Comparison of ENCODE assay signal across 35 cellular contexts in genomic region chr9:35836595-35836994, GRCh38. TPM values are rescaled to one million over a fixed set of nuclear protein-coding genes. Genes with fewer than 3 reads are reported as not detected.
"Had no signal": no experiment of that assay in that cellular context is flagged by ENCODE, and none has a peak within 500 bp of the region (broad histone marks: within the 10 kb centered on the region; RNA-seq: fewer than 3 reads in every experiment).

No MANE protein-coding gene starts in this region.

- H3K36me3 Mint-ChIP-seq: naive thymus-derived CD4-positive, alpha-beta T cell had no signal

- DNase-seq: cortex of kidney; effector CD4-positive, alpha-beta T cell; foreskin fibroblast; heart left ventricle; hippocampal formation; left cardiac atrium; left lung; mesendoderm; midbrain; naive thymus-derived CD4-positive, alpha-beta T cell; nucleus accumbens; psoas muscle; right cardiac atrium; spleen; stimulated activated CD4-positive, alpha-beta T cell treated with anti-CD3 and anti-CD28 coated beads, Interleukin-4, amount 100 ng/mL, for 4 hours; stimulated activated naive CD4-positive, alpha-beta T cell; stomach; thyroid gland; trophoblast cell had no signal

- ATAC-seq: esophagus mucosa; gastroesophageal sphincter; heart left ventricle; left cardiac atrium; left lung; naive thymus-derived CD4-positive, alpha-beta T cell; psoas muscle; right cardiac atrium had no signal

- H3K9me3 Mint-ChIP-seq: naive thymus-derived CD4-positive, alpha-beta T cell; nephron had no signal

- H3K27ac Mint-ChIP-seq: nephron had no signal

- H3K27me3 ChIP-seq: gastroesophageal sphincter, thyroid gland, vagina had no signal

- H3K4me3 ChIP-seq: gastroesophageal sphincter, heart left ventricle, left lung, psoas muscle, skin epidermis, spleen, stomach, thyroid gland, vagina had no signal

- H3K27ac ChIP-seq: gastroesophageal sphincter, heart left ventricle, left lung, skin epidermis, spleen, stomach, vagina had no signal

- H3K9me3 ChIP-seq: gastroesophageal sphincter, heart left ventricle, left lung, psoas muscle, spleen, stomach, thyroid gland, vagina had no signal

- H3K27me3 Mint-ChIP-seq: naive thymus-derived CD4-positive, alpha-beta T cell had no signal

- H3K36me3 ChIP-seq: left lung, spleen, thyroid gland, vagina had no signal

- H3K4me3 Mint-ChIP-seq: naive thymus-derived CD4-positive, alpha-beta T cell; nephron had no signal

- FAIRE-seq: islet of Langerhans had no signal

RNA-seq across cellular contexts. Expression of gene FAM221B, which starts 8.1 kb away (rescaled TPM):
- total RNA-seq: dermis microvascular lymphatic vessel endothelial cell, esophagus mucosa, gastroesophageal sphincter, heart left ventricle, kidney epithelial cell, left cardiac atrium, left lung, lower leg skin, lung microvascular endothelial cell, mucosa of gallbladder, osteocyte, psoas muscle, renal cortical epithelial cell, right cardiac atrium, spleen, stomach, subcutaneous adipose tissue, temporal lobe, thyroid gland, vagina had no signal
- polyA plus RNA-seq: heart left ventricle; naive thymus-derived CD4-positive, alpha-beta T cell; psoas muscle; right cardiac atrium; spleen had no signal

RNA-seq across cellular contexts. Expression of gene SPAG8, which starts 24.5 kb away (rescaled TPM):
- total RNA-seq: dermis microvascular lymphatic vessel endothelial cell, kidney epithelial cell, lung microvascular endothelial cell, vagina had no signal

RNA-seq across cellular contexts. Expression of gene OR13J1, which starts 33.6 kb away (rescaled TPM):
- total RNA-seq: dermis microvascular lymphatic vessel endothelial cell; esophagus mucosa; gastroesophageal sphincter; heart left ventricle; kidney epithelial cell; left cardiac atrium; left lung; lower leg skin; lung microvascular endothelial cell; mucosa of gallbladder; naive thymus-derived CD4-positive, alpha-beta T cell; osteocyte; psoas muscle; renal cortical epithelial cell; right cardiac atrium; spleen; stomach; subcutaneous adipose tissue; temporal lobe; thyroid gland; ureter; vagina had no signal
- polyA plus RNA-seq: heart left ventricle; naive thymus-derived CD4-positive, alpha-beta T cell; psoas muscle; right cardiac atrium; spleen; stomach had no signal
